In the genomic region with DNA sequence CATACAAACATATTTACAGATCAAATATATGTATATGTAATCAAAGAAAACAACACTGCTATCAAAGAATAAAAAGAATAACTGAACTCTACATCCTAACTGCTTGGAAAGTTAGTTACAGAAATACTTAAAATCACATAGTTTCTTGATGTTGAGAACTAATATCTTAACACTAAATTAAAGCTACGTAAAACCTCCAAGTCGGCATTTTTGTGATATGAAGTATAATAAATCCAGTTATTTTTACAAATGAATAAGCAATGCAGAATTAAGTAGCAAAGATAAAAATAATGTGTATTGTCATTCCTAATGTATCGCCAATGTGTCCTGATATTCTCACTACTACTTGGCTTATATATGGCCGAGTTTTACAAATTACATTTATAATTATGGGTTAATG, we compare ENCODE assay signal across 21 cellular contexts.
DNase-seq lines count a peak whose midpoint lies in the region; ATAC-seq, FAIRE-seq and TF ChIP-seq lines count a peak whose summit lies in the region.
"Had no signal": no experiment of that assay in that cellular context is flagged by ENCODE, and none has a peak within 500 bp of the region (broad histone marks: within the 10 kb centered on the region; RNA-seq: fewer than 3 reads in every experiment).

No MANE protein-coding gene starts in this region.

- no peaks in the 10 kb centered on the region for H3K9me3 Mint-ChIP-seq in immature natural killer cell
- H3K9me3 Mint-ChIP-seq: CD14-positive monocyte; CD4-positive, alpha-beta T cell; CD8-positive, alpha-beta memory T cell; GM23338; H9 had no signal

- peaks cover 3% of the 10 kb centered on the region; the same call in 1 of the 2 replicates for H3K9me1 ChIP-seq in IMR-90 (ENCODE audit: insufficient read depth, low read length)

- H3K27ac Mint-ChIP-seq in immature natural killer cell: peak overlapping the region in 1 of 6 donors; percentile 20
- H3K27ac Mint-ChIP-seq: CD14-positive monocyte; CD4-positive, alpha-beta T cell; GM23338; H9 had no signal

- intact Hi-C loops in IMR-90 (cut with micrococcal nuclease): loop anchor here (10.0 kb wide), 1 partner anchor 467 kb away; no protein-coding TSS in a partner anchor

- TF ChIP-seq EP300 in A549 (IDR thresholded peaks at IDR 0.05): no peak

- no peak overlapping the region for H3K14ac ChIP-seq in IMR-90 (replicated peaks; ENCODE audit: low read depth, low read length)

- peaks cover 8 to 26% of the 10 kb centered on the region in 2 donors for H3K4me1 Mint-ChIP-seq in immature natural killer cell

- H3K36me3 ChIP-seq in IMR-90 (ENCODE audit: control insufficient read depth, insufficient read depth, low read length): peaks cover 2% of the 10 kb centered on the region
- H3K36me3 ChIP-seq: BE2C had no signal

- H3K4me3 ChIP-seq in A549 (no peak overlapping the region), IMR-90 (ENCODE audit: insufficient read depth, low read depth, low read length) (no peak overlapping the region)
- H3K4me3 ChIP-seq: BLaER1 treated with 17β-estradiol and CSF1 and Interleukin-3, amounts not matched to agents 10 nM and 100 nM; GM23338 had no signal

- POLR2A ChIA-PET in A549 (lab: Yijun Ruan, JAX): no interaction called here
- POLR2A ChIA-PET in IMR-90 (lab: Charles Lee; ENCODE audit: unreplicated experiment): no interaction called here

- H3K4me2 ChIP-seq in A549: no peak overlapping the region
- no peak overlapping the region for H3K4me2 ChIP-seq in IMR-90 (ENCODE audit: low read depth, low read length)
- H3K4me2 ChIP-seq: BLaER1 treated with 17β-estradiol and CSF1 and Interleukin-3, amounts not matched to agents 10 nM and 100 nM; GM23338 had no signal

- no peak for DNase-seq in A549 (ENCODE audit: low read depth in 1 of 2, low spot score in 1 of 2)
- DNase-seq in IMR-90: no peak
- no peak for DNase-seq in NCI-H1694 treated with DMSO at 0.1 percent for 48 hours (lab: John Stamatoyannopoulos, UW)
- DNase-seq in immature natural killer cell: no peak
- DNase-seq in ureter (ENCODE audit: low spot score): no peak
- DNase-seq: ACHN; AML-193; BE2C; CD4-positive, alpha-beta T cell; CD8-positive, alpha-beta memory T cell; DMS53; DMS79 treated with DMSO at 0.1 percent for 48 hours; GF-D8; H9 had no signal

- no peak overlapping the region for H3K9ac ChIP-seq in IMR-90 (ENCODE audit: low read depth, low read length)
- H3K9ac ChIP-seq: BLaER1 treated with 17β-estradiol and CSF1 and Interleukin-3, amounts not matched to agents 10 nM and 100 nM had no signal

- TF ChIP-seq RAD21 in A549 (conservative IDR thresholded peaks at IDR 0.05 in 1 of 2, IDR thresholded peaks at IDR 0.05 in 1 of 2) (no peak), IMR-90 (IDR thresholded peaks at IDR 0.05; ENCODE audit: low read length) (no peak)

- H3K27ac ChIP-seq in A549 (no peak overlapping the region), IMR-90 (ENCODE audit: insufficient read depth, low read length) (no peak overlapping the region)
- H3K27ac ChIP-seq: BLaER1 treated with 17β-estradiol and CSF1 and Interleukin-3, amounts not matched to agents 10 nM and 100 nM had no signal

- no peak overlapping the region for H2AK9ac ChIP-seq in IMR-90 (replicated peaks; ENCODE audit: low read depth, low read length, poor library complexity)

- in situ Hi-C loops in IMR-90 (cut with MboI; ENCODE audit: low sequenced_read_pairs): loop anchor here (10.0 kb wide), 1 partner anchor 217 kb away; a partner anchor contains a TSS

- peaks cover 11 to 26% (median 19%) of the 10 kb centered on the region in 3 donors for H3K36me3 Mint-ChIP-seq in immature natural killer cell

- H3K4me1 ChIP-seq in A549: no peaks in the 10 kb centered on the region
- H3K4me1 ChIP-seq in IMR-90 (ENCODE audit: control insufficient read depth, insufficient read depth, low read length): peaks cover 1% of the 10 kb centered on the region; the same call in 1 of the 2 replicates
- H3K4me1 ChIP-seq: BE2C had no signal

- H3K23ac ChIP-seq in IMR-90 (ENCODE audit: low read depth, low read length): no peak overlapping the region

- no peak overlapping the region for H2AFZ ChIP-seq in IMR-90 (replicated peaks; ENCODE audit: low read length, poor library complexity)
- H2AFZ ChIP-seq: GM23338 had no signal

- H2BK5ac ChIP-seq in IMR-90 (ENCODE audit: low read depth, low read length, poor library complexity, severe bottlenecking): no peak overlapping the region

- 95% methylated on average over 4 of the region's 4 CpGs for whole genome bisulfite sequencing in A549 (ENCODE audit: missing lambda C conversion rate)
- WGBS in IMR-90 (ENCODE audit: extremely low coverage in 2 of 2, insufficient read length in 1 of 2), 2 experiments: no CpG with 5 or more reads among the region's 4 CpGs

- H2BK120ac ChIP-seq in IMR-90 (ENCODE audit: low read depth, low read length): no peak overlapping the region

- H2BK15ac ChIP-seq in IMR-90 (ENCODE audit: low read depth, low read length): no peak overlapping the region

- H3K56ac ChIP-seq in IMR-90 (ENCODE audit: extremely low read depth, insufficient read depth, low read length): no peak overlapping the region

- peaks cover 0 to 3% (median 2%) of the 10 kb centered on the region in 3 donors for H3K27me3 Mint-ChIP-seq in immature natural killer cell (ENCODE audit: low read depth in 3 of 3)
- H3K27me3 Mint-ChIP-seq: CD4-positive, alpha-beta T cell; CD8-positive, alpha-beta memory T cell had no signal

- no peak overlapping the region for H3K18ac ChIP-seq in IMR-90 (ENCODE audit: low read depth, low read length)

- no TSS peak for BruUV-seq in IMR-90 (replicated peaks; lab: Mats Ljungman, UMichigan)

- H3K4me3 Mint-ChIP-seq in immature natural killer cell: no peak overlapping the region
- H3K4me3 Mint-ChIP-seq: CD14-positive monocyte; CD4-positive, alpha-beta T cell; CD8-positive, alpha-beta memory T cell; GM23338; H9 had no signal

- no peaks in the 10 kb centered on the region for H3K9me3 ChIP-seq in A549
- H3K9me3 ChIP-seq in IMR-90 (ENCODE audit: control insufficient read depth, insufficient read depth, low read length): no peaks in the 10 kb centered on the region
- H3K9me3 ChIP-seq: BE2C; BLaER1 treated with 17β-estradiol and CSF1 and Interleukin-3, amounts not matched to agents 10 nM and 100 nM had no signal

- ATAC-seq in A549: no peak
- no peak for ATAC-seq in IMR-90 (ENCODE audit: low read depth)
- ATAC-seq: GM23338, HCT116 had no signal

- no peak overlapping the region for H4K5ac ChIP-seq in IMR-90 (ENCODE audit: low read depth, low read length)

- no peak overlapping the region for H2AK5ac ChIP-seq in IMR-90 (ENCODE audit: low read depth, low read length)

- H3K4ac ChIP-seq in IMR-90 (ENCODE audit: low read depth, low read length): no peak overlapping the region

- peaks cover 1% of the 10 kb centered on the region in 2 experiments for H3K79me1 ChIP-seq in IMR-90 (ENCODE audit: low read depth in 1 of 2, low read length in 2 of 2)

- TF ChIP-seq CTCF in A549 (IDR thresholded peaks at IDR 0.05) (no peak), IMR-90 (conservative IDR thresholded peaks at IDR 0.05; ENCODE audit: low read depth, low read length) (no peak)

- no peaks in the 10 kb centered on the region for H4K20me1 ChIP-seq in IMR-90 (ENCODE audit: insufficient read depth, low read length)
- H4K20me1 ChIP-seq: BLaER1 treated with 17β-estradiol and CSF1 and Interleukin-3, amounts not matched to agents 10 nM and 100 nM had no signal

- dilution Hi-C loops in IMR-90 (cut with HindIII; ENCODE audit: low sequenced_read_pairs, unreplicated experiment): no loop called here

- FAIRE-seq in A549 (lab: Jason Lieb, UNC) (no peak), endometrium (lab: Jason Lieb, UNC) (peak; percentile 4)
- FAIRE-seq: GM12891, GM18507 had no signal

- TF ChIP-seq POLR2A in A549 (IDR thresholded peaks at IDR 0.05; ENCODE audit: low read length) (no peak), IMR-90 (IDR thresholded peaks at IDR 0.05; ENCODE audit: low read depth, low read length) (no peak)

- H4K91ac ChIP-seq in IMR-90 (ENCODE audit: insufficient read depth, low read depth, low read length): no peak overlapping the region

- CTCF ChIA-PET in A549 (lab: Yijun Ruan, JAX): no interaction called here
- CTCF ChIA-PET in IMR-90 (lab: Yijun Ruan, JAX): no interaction called here

- H4K8ac ChIP-seq in IMR-90 (ENCODE audit: low read depth in 2 of 2, low read length in 2 of 2): no peak overlapping the region

- H2BK20ac ChIP-seq in IMR-90 (ENCODE audit: low read depth, low read length): no peak overlapping the region

- no peaks in the 10 kb centered on the region for H3K27me3 ChIP-seq in IMR-90 (ENCODE audit: control insufficient read depth, insufficient read depth, low read length)
- H3K27me3 ChIP-seq: BE2C; BLaER1 treated with 17β-estradiol and CSF1 and Interleukin-3, amounts not matched to agents 10 nM and 100 nM had no signal

TF ChIP-seq in A549, 52 proteins besides CTCF, POLR2A, EP300 and RAD21:
- TF ChIP-seq, protein P1, sequence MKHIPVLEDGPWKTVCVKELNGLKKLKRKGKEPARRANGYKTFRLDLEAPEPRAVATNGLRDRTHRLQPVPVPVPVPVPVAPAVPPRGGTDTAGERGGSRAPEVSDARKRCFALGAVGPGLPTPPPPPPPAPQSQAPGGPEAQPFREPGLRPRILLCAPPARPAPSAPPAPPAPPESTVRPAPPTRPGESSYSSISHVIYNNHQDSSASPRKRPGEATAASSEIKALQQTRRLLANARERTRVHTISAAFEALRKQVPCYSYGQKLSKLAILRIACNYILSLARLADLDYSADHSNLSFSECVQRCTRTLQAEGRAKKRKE (CRISPR knock-in tag; IDR thresholded peaks at IDR 0.05; ENCODE audit: low read depth): no peak
- peak; percentile 85 for TF ChIP-seq MAFK (IDR thresholded peaks at IDR 0.05; ENCODE audit: partially characterized antibody)

TF ChIP-seq in IMR-90, 13 proteins besides CTCF, POLR2A, EP300 and RAD21:
- TF ChIP-seq MAFK (IDR thresholded peaks at IDR 0.05; ENCODE audit: low read depth, low read length) (peak; percentile 76), RFX5 (IDR thresholded peaks at IDR 0.05; ENCODE audit: low read depth, low read length) (no peak)
TF ChIP-seq in IMR-90: peak in this region for 1.
